21 cellular contexts compared by ENCODE assay signal in genomic region chr4:5822617-5823016, GRCh38.
"Had no signal": no experiment of that assay in that cellular context is flagged by ENCODE, and none has a peak within 500 bp of the region (broad histone marks: within the 10 kb centered on the region; RNA-seq: fewer than 3 reads in every experiment).

No MANE protein-coding gene starts in this region.

- H3K4me3 Mint-ChIP-seq: activated CD4-positive, alpha-beta T cell treated with anti-CD3 and anti-CD28 coated beads, Interleukin-2, amount 10 ng/mL, durations not matched to agents 24 days and 14 days; activated CD8-positive, alpha-beta T cell treated with anti-CD3 and anti-CD28 coated beads for 36 hours; natural killer cell; stimulated activated naive B cell treated with anti-CD40 and anti-IgM and Interleukin-4, amounts not matched to agents 10 μg/mL and 1 μg/mL and 100 μg/mL, for 72 hours had no signal

- DNase-seq: activated CD4-positive, alpha-beta T cell treated with anti-CD3 and anti-CD28 coated beads, Interleukin-2, amount 10 ng/mL, durations not matched to agents 24 days and 14 days; activated CD8-positive, alpha-beta T cell treated with anti-CD3 and anti-CD28 coated beads for 36 hours; activated naive CD4-positive, alpha-beta T cell; activated T-cell treated with anti-CD3 and anti-CD28 coated beads, Interleukin-2, amount 50 U/mL, for 48 hours; effector CD8-positive, alpha-beta T cell; esophagus squamous epithelium; foreskin melanocyte; islet precursor cell; left ventricle myocardium inferior; mesendoderm; natural killer cell; right cardiac atrium; stimulated activated CD4-positive, alpha-beta T cell treated with anti-CD3 and anti-CD28 coated beads, Interleukin-15, amount 100 ng/mL, for 24 hours; stimulated activated CD4-positive, alpha-beta T cell treated with anti-CD3 and anti-CD28 coated beads, Interleukin-2, amount 100 ng/mL, for 24 hours; stimulated activated naive B cell treated with anti-CD40 and anti-IgM and Interleukin-4, amounts not matched to agents 10 μg/mL and 1 μg/mL and 100 μg/mL, for 72 hours; stomach; thyroid gland; upper lobe of left lung; WERI-Rb-1 had no signal

- H3K9me3 Mint-ChIP-seq: activated CD4-positive, alpha-beta T cell treated with anti-CD3 and anti-CD28 coated beads, Interleukin-2, amount 10 ng/mL, durations not matched to agents 24 days and 14 days; activated CD8-positive, alpha-beta T cell treated with anti-CD3 and anti-CD28 coated beads for 36 hours; activated naive CD4-positive, alpha-beta T cell treated with anti-CD3 and anti-CD28 coated beads, Interleukin-2, amount 50 U/mL, for 72 hours; natural killer cell; stimulated activated naive B cell treated with anti-CD40 and anti-IgM and Interleukin-4, amounts not matched to agents 10 μg/mL and 1 μg/mL and 100 μg/mL, for 72 hours had no signal

- H3K27ac Mint-ChIP-seq: activated CD4-positive, alpha-beta T cell treated with anti-CD3 and anti-CD28 coated beads, Interleukin-2, amount 10 ng/mL, durations not matched to agents 24 days and 14 days; activated CD8-positive, alpha-beta T cell treated with anti-CD3 and anti-CD28 coated beads for 36 hours; activated naive CD4-positive, alpha-beta T cell treated with anti-CD3 and anti-CD28 coated beads, Interleukin-2, amount 50 U/mL, for 72 hours; natural killer cell; stimulated activated naive B cell treated with anti-CD40 and anti-IgM and Interleukin-4, amounts not matched to agents 10 μg/mL and 1 μg/mL and 100 μg/mL, for 72 hours had no signal

- H3K36me3 Mint-ChIP-seq: activated naive CD4-positive, alpha-beta T cell treated with anti-CD3 and anti-CD28 coated beads, Interleukin-2, amount 50 U/mL, for 72 hours; natural killer cell; stimulated activated naive B cell treated with anti-CD40 and anti-IgM and Interleukin-4, amounts not matched to agents 10 μg/mL and 1 μg/mL and 100 μg/mL, for 72 hours had no signal

- H3K27me3 Mint-ChIP-seq: activated CD4-positive, alpha-beta T cell treated with anti-CD3 and anti-CD28 coated beads, Interleukin-2, amount 10 ng/mL, durations not matched to agents 24 days and 14 days; activated CD8-positive, alpha-beta T cell treated with anti-CD3 and anti-CD28 coated beads for 36 hours had no signal

- ATAC-seq: activated CD4-positive, CD25-positive, alpha-beta regulatory T cell treated with anti-CD3 and anti-CD28 coated beads, Interleukin-2, amount 50 U/mL, for 24 hours; activated CD8-positive, alpha-beta T cell treated with anti-CD3 and anti-CD28 coated beads for 36 hours; activated naive CD4-positive, alpha-beta T cell treated with anti-CD3 and anti-CD28 coated beads, Interleukin-2, amount 50 U/mL, for 72 hours; natural killer cell; right cardiac atrium; stimulated activated naive B cell treated with anti-CD40 and anti-IgM and Interleukin-4, amounts not matched to agents 10 μg/mL and 1 μg/mL and 100 μg/mL, for 72 hours had no signal
